ENCODE assay signal across 8 cellular contexts in genomic region chr1:27567931-27568246, GRCh38. TPM values are rescaled to one million over a fixed set of nuclear protein-coding genes. Genes with fewer than 3 reads are reported as not detected.
A peak's percentile ranks its signal among the peaks of the same experiment; 100 is the strongest.
DNase-seq lines count a peak whose midpoint lies in the region; ATAC-seq and TF ChIP-seq lines count a peak whose summit lies in the region.

No MANE protein-coding gene starts in this region.

- ATAC-seq in HCT116 (no peak), GM19463 (IDR thresholded peaks at IDR 0.05; ENCODE audit: unreplicated experiment) (no peak)

- H2AFZ ChIP-seq in HCT116 (ENCODE audit: low read depth, low read length, poor library complexity, severe bottlenecking) = no peak overlapping the region

- H3K36me3 ChIP-seq in HCT116 (ENCODE audit: control insufficient read depth in 1 of 2, insufficient read depth in 2 of 2, low read length in 2 of 2) (no peaks in the 10 kb centered on the region; a peak in 1 of 4 replicates), iPS-18a (ENCODE audit: control insufficient read depth, low read depth, low read length) (no peaks in the 10 kb centered on the region)

- intact Hi-C loops in HCT116 (cut with micrococcal nuclease) = no loop called here

- H3K27ac Mint-ChIP-seq in activated CD4-positive, alpha-beta memory T cell treated with anti-CD3 and anti-CD28 coated beads, Interleukin-2, amount 10 ng/mL, durations not matched to agents 7 days and 5 days = no peak overlapping the region

- CTCF ChIA-PET in HCT116 (lab: Charles Lee) = interaction anchor here (1.4 to 3.1 kb wide), 5 partner anchors 10 to 38 kb away, joined by 4 to 39 read pairs (median 6); no protein-coding TSS in a partner anchor
- CTCF ChIA-PET in activated CD4-positive, alpha-beta memory T cell treated with anti-CD3 and anti-CD28 coated beads, Interleukin-2, amount 10 ng/mL, durations not matched to agents 7 days and 5 days (lab: Charles Lee) = interaction anchor here (1.0 to 5.4 kb wide), 15 partner anchors 11 to 267 kb away, joined by 3 to 82 read pairs (median 4); no protein-coding TSS in a partner anchor

- H3K9me3 ChIP-seq in HCT116 (ENCODE audit: control insufficient read depth in 1 of 2, insufficient read depth in 1 of 2, low read depth in 1 of 2, low read length in 2 of 2) (no peaks in the 10 kb centered on the region), iPS-18a (ENCODE audit: control insufficient read depth, low read depth, low read length) (no peaks in the 10 kb centered on the region)

- no peak for TF ChIP-seq CTCF in HCT116 (IDR thresholded peaks at IDR 0.05 in 2 of 3, conservative IDR thresholded peaks at IDR 0.05 in 1 of 3; ENCODE audit: borderline replicate concordance in 1 of 3, insufficient read depth in 1 of 3, low read depth in 2 of 3, low read length in 2 of 3)
- no peak for TF ChIP-seq CTCF in GM13977 (IDR thresholded peaks at IDR 0.05; ENCODE audit: extremely low read depth, insufficient read depth, missing control alignments)

- no peak for DNase-seq in HCT116 (ENCODE audit: low read depth, low spot score)
- no peak for DNase-seq in activated CD4-positive, alpha-beta memory T cell treated with anti-CD3 and anti-CD28 coated beads, Interleukin-2, amount 10 ng/mL, durations not matched to agents 7 days and 5 days
- no peak for DNase-seq in SIG-M5 treated with dmso at 0.1 percent for 504 hours (lab: John Stamatoyannopoulos, UW; ENCODE audit: unreplicated experiment)
- no peak for DNase-seq in iPS-NIHi11 (ENCODE audit: low spot score)
- DNase-seq in GM13977 (ENCODE audit: low spot score) = no peak

- no TSS peak for BruUV-seq in HCT116 (replicated peaks; lab: Mats Ljungman, UMichigan)

- H3K27me3 Mint-ChIP-seq in activated CD4-positive, alpha-beta memory T cell treated with anti-CD3 and anti-CD28 coated beads, Interleukin-2, amount 10 ng/mL, durations not matched to agents 7 days and 5 days = peaks cover 6% of the 10 kb centered on the region

- H3K4me3 ChIP-seq in HCT116 (replicated peaks in 1 of 2; ENCODE audit: low read depth in 1 of 2, low read length in 2 of 2) = peak overlapping the region; percentile 17 to 41
- H3K4me3 ChIP-seq in iPS-18a (ENCODE audit: low read length) = peak overlapping the region; percentile 48
- H3K4me3 ChIP-seq in skin epidermis = peak overlapping the region in 3 of 7 experiments; percentile 27 to 38 (median 32)

- peaks cover 24% of the 10 kb centered on the region for H3K4me1 Mint-ChIP-seq in activated CD4-positive, alpha-beta memory T cell treated with anti-CD3 and anti-CD28 coated beads, Interleukin-2, amount 10 ng/mL, durations not matched to agents 7 days and 5 days

- no peak for TF ChIP-seq RAD21 in HCT116 (IDR thresholded peaks at IDR 0.05; ENCODE audit: low read depth)

- peaks cover 61% of the 10 kb centered on the region for H3K79me2 ChIP-seq in HCT116 (ENCODE audit: insufficient read depth, low read length)

- H3K36me3 Mint-ChIP-seq in activated CD4-positive, alpha-beta memory T cell treated with anti-CD3 and anti-CD28 coated beads, Interleukin-2, amount 10 ng/mL, durations not matched to agents 7 days and 5 days (ENCODE audit: low read depth) = no peaks in the 10 kb centered on the region

- no peaks in the 10 kb centered on the region for H3K27me3 ChIP-seq in HCT116 (ENCODE audit: insufficient read depth, low read length)
- H3K27me3 ChIP-seq in iPS-18a (ENCODE audit: control insufficient read depth, insufficient read depth, low read length) = no peaks in the 10 kb centered on the region

- H3K9me3 Mint-ChIP-seq in activated CD4-positive, alpha-beta memory T cell treated with anti-CD3 and anti-CD28 coated beads, Interleukin-2, amount 10 ng/mL, durations not matched to agents 7 days and 5 days = no peaks in the 10 kb centered on the region

- H3K27ac ChIP-seq in HCT116 (ENCODE audit: low read depth, low read length) (peak overlapping the region; percentile 58), iPS-18a (ENCODE audit: low read length) (no peak overlapping the region), skin epidermis (peak overlapping the region in 16 of 21 experiments; percentile 16 to 85 (median 71))

- no peaks in the 10 kb centered on the region; the same call in 1 of the 2 replicates for H4K20me1 ChIP-seq in HCT116 (ENCODE audit: insufficient read depth)

- H3K4me1 ChIP-seq in HCT116 (ENCODE audit: control insufficient read depth in 1 of 2, insufficient read depth in 2 of 2, low read length in 2 of 2) = peaks cover 74 to 98% of the 10 kb centered on the region in 2 experiments
- H3K4me1 ChIP-seq in iPS-18a (ENCODE audit: control insufficient read depth, low read depth, low read length) = peaks cover 67% of the 10 kb centered on the region

- peak overlapping the region; percentile 38 for H3K4me3 Mint-ChIP-seq in activated CD4-positive, alpha-beta memory T cell treated with anti-CD3 and anti-CD28 coated beads, Interleukin-2, amount 10 ng/mL, durations not matched to agents 7 days and 5 days

- in situ Hi-C loops in GM13977 (cut with MboI; ENCODE audit: low pct_unique_long_range_greater_than_20kb, low sequenced_read_pairs, unreplicated experiment) = no loop called here

- no peak for TF ChIP-seq POLR2A in HCT116 (IDR thresholded peaks at IDR 0.05; ENCODE audit: borderline replicate concordance, extremely low read depth, insufficient read depth, insufficient read length)

- RAD21 ChIA-PET in HCT116 (lab: Charles Lee; ENCODE audit: low non-redundant PET in 1 of 2, low total read pairs in 2 of 2, uncharacterized antibody in 2 of 2, unreplicated experiment in 2 of 2) = interaction anchor here in 1 of 2 experiments (0.6 kb wide), 1 partner anchor 97 kb away, joined by 5 read pairs; no protein-coding TSS in a partner anchor

- POLR2A ChIA-PET in HCT116 (lab: Charles Lee) = interaction anchor here (1.3 kb wide), 1 partner anchor 11 kb away, joined by 5 read pairs; no protein-coding TSS in a partner anchor
- POLR2A ChIA-PET in activated CD4-positive, alpha-beta memory T cell treated with anti-CD3 and anti-CD28 coated beads, Interleukin-2, amount 10 ng/mL, durations not matched to agents 7 days and 5 days (lab: Charles Lee) = interaction anchor here (1.0 to 1.8 kb wide), 4 partner anchors 11 to 46 kb away, joined by 3 to 6 read pairs (median 4); no protein-coding TSS in a partner anchor

- no peaks in the 10 kb centered on the region for H3K9me2 ChIP-seq in HCT116 (ENCODE audit: insufficient read depth)

- peak overlapping the region; percentile 89 for H3K4me2 ChIP-seq in HCT116 (ENCODE audit: low read length)

- H3K9ac ChIP-seq in HCT116 (ENCODE audit: low read length) (peak overlapping the region; percentile 64), iPS-18a (ENCODE audit: low read length) (no peak overlapping the region)

TF ChIP-seq in HCT116, 20 proteins besides CTCF, POLR2A, EP300 and RAD21:
- TF ChIP-seq TCF7L2 (IDR thresholded peaks at IDR 0.05; ENCODE audit: borderline replicate concordance, extremely low read depth, insufficient read depth, insufficient read length) = no peak
- TF ChIP-seq SRF (IDR thresholded peaks at IDR 0.05; ENCODE audit: low read depth) = no peak
- no peak for TF ChIP-seq EGR1 (IDR thresholded peaks at IDR 0.05; ENCODE audit: low read depth)
- no peak for TF ChIP-seq JUND (IDR thresholded peaks at IDR 0.05)
- TF ChIP-seq EZH2phosphoT487 (IDR thresholded peaks at IDR 0.05; ENCODE audit: borderline replicate concordance) = no peak
- no peak for TF ChIP-seq SIN3A (IDR thresholded peaks at IDR 0.05; ENCODE audit: low read depth)
- TF ChIP-seq EZH2 (IDR thresholded peaks at IDR 0.05) = no peak
- no peak for TF ChIP-seq SP1 (IDR thresholded peaks at IDR 0.05; ENCODE audit: low read depth)
- TF ChIP-seq MAX (IDR thresholded peaks at IDR 0.05) = no peak
- TF ChIP-seq CBX3 (IDR thresholded peaks at IDR 0.05; ENCODE audit: low read depth) = no peak
- TF ChIP-seq FOSL1 (IDR thresholded peaks at IDR 0.05; ENCODE audit: low read depth) = no peak
- TF ChIP-seq ZNF274 (IDR thresholded peaks at IDR 0.05; ENCODE audit: low read depth, low read length) = no peak
- no peak for TF ChIP-seq CEBPB (IDR thresholded peaks at IDR 0.05; ENCODE audit: low read depth)
- no peak for TF ChIP-seq YY1 (IDR thresholded peaks at IDR 0.05; ENCODE audit: extremely low read depth, insufficient replicate concordance, low read depth, low read length)
- TF ChIP-seq ELF1 (IDR thresholded peaks at IDR 0.05; ENCODE audit: borderline replicate concordance, low read depth) = no peak
- TF ChIP-seq ATF3 (IDR thresholded peaks at IDR 0.05) = no peak
- no peak for TF ChIP-seq POLR2AphosphoS5 (IDR thresholded peaks at IDR 0.05; ENCODE audit: low read depth, low read length)
- TF ChIP-seq ZBTB33 (IDR thresholded peaks at IDR 0.05; ENCODE audit: extremely low read depth, insufficient replicate concordance, low read length) = no peak
- TF ChIP-seq ZFX (IDR thresholded peaks at IDR 0.05) = no peak

RNA-seq across cellular contexts. Expression of gene AHDC1, which starts 36.1 kb away (rescaled TPM):
- 33.7 TPM for total RNA-seq in HCT116 (2021; ENCODE audit: unreplicated experiment)
- polyA plus RNA-seq in HCT116 (2012) = 26.1 and 30.5 TPM in 2 replicates
- total RNA-seq in activated CD4-positive, alpha-beta memory T cell treated with anti-CD3 and anti-CD28 coated beads, Interleukin-2, amount 10 ng/mL, durations not matched to agents 7 days and 5 days = 10 to 100 TPM; 16.9 to 18.9 TPM
